Comparison of ENCODE assay signal across 10 cellular contexts in genomic region chr5:40480392-40480791, GRCh38.
DNase-seq lines count a peak whose midpoint lies in the region; ATAC-seq lines count a peak whose summit lies in the region.
"Had no signal": no experiment of that assay in that cellular context is flagged by ENCODE, and none has a peak within 500 bp of the region (broad histone marks: within the 10 kb centered on the region; RNA-seq: fewer than 3 reads in every experiment).

No MANE protein-coding gene starts in this region.

- peak; percentile 28 to 42 for DNase-seq in activated CD4-positive, alpha-beta T cell treated with anti-CD3 and anti-CD28 coated beads for 4 hours
- DNase-seq in activated CD4-positive, alpha-beta T cell treated with anti-CD3 and anti-CD28 coated beads, Interleukin-2, amount 50 U/mL, for 1 hour: no peak
- DNase-seq in T-helper 2 cell treated with Interferon-gamma antibody and Interleukin-4, amounts not matched to agents 5 μg/mL and 100 μg/mL, for 36 hours (ENCODE audit: low spot score): peak; percentile 76
- DNase-seq in amniotic epithelial cell (ENCODE audit: low read depth): peak; percentile 27
- no peak for DNase-seq in ecto neural progenitor cell (ENCODE audit: low spot score)
- DNase-seq: NCI-H2029 had no signal

- peaks cover 54% of the 10 kb centered on the region for H3K4me1 Mint-ChIP-seq in T-helper 2 cell treated with Interferon-gamma antibody and Interleukin-4, amounts not matched to agents 5 μg/mL and 100 μg/mL, for 36 hours (ENCODE audit: low read depth)
- H3K4me1 Mint-ChIP-seq in stimulated activated memory B cell treated with anti-CD40 and anti-IgM and Interleukin-4, amounts not matched to agents 10 μg/mL and 1 μg/mL and 100 μg/mL, for 72 hours: peaks cover 21% of the 10 kb centered on the region

- H3K27ac Mint-ChIP-seq in T-helper 2 cell treated with Interferon-gamma antibody and Interleukin-4, amounts not matched to agents 5 μg/mL and 100 μg/mL, for 36 hours: peak overlapping the region; percentile 38
- no peak overlapping the region for H3K27ac Mint-ChIP-seq in stimulated activated memory B cell treated with anti-CD40 and anti-IgM and Interleukin-4, amounts not matched to agents 10 μg/mL and 1 μg/mL and 100 μg/mL, for 72 hours

- peaks cover 4% of the 10 kb centered on the region for H3K9me3 Mint-ChIP-seq in T-helper 2 cell treated with Interferon-gamma antibody and Interleukin-4, amounts not matched to agents 5 μg/mL and 100 μg/mL, for 36 hours
- no peaks in the 10 kb centered on the region for H3K9me3 Mint-ChIP-seq in stimulated activated memory B cell treated with anti-CD40 and anti-IgM and Interleukin-4, amounts not matched to agents 10 μg/mL and 1 μg/mL and 100 μg/mL, for 72 hours

- H3K36me3 Mint-ChIP-seq in T-helper 2 cell treated with Interferon-gamma antibody and Interleukin-4, amounts not matched to agents 5 μg/mL and 100 μg/mL, for 36 hours (ENCODE audit: low read depth): peaks cover 6% of the 10 kb centered on the region
- H3K36me3 Mint-ChIP-seq in stimulated activated memory B cell treated with anti-CD40 and anti-IgM and Interleukin-4, amounts not matched to agents 10 μg/mL and 1 μg/mL and 100 μg/mL, for 72 hours: no peaks in the 10 kb centered on the region

- ATAC-seq in stimulated activated memory B cell treated with anti-CD40 and anti-IgM and Interleukin-4, amounts not matched to agents 10 μg/mL and 1 μg/mL and 100 μg/mL, for 72 hours: peak; percentile 72
- ATAC-seq in GM21619 (IDR thresholded peaks at IDR 0.05; ENCODE audit: unreplicated experiment) (no peak), GM18502 (IDR thresholded peaks at IDR 0.05; ENCODE audit: poor library complexity, unreplicated experiment) (no peak)
- ATAC-seq: A549 had no signal

- H3K27me3 Mint-ChIP-seq in T-helper 2 cell treated with Interferon-gamma antibody and Interleukin-4, amounts not matched to agents 5 μg/mL and 100 μg/mL, for 36 hours (ENCODE audit: low read depth): no peaks in the 10 kb centered on the region
- no peaks in the 10 kb centered on the region for H3K27me3 Mint-ChIP-seq in stimulated activated memory B cell treated with anti-CD40 and anti-IgM and Interleukin-4, amounts not matched to agents 10 μg/mL and 1 μg/mL and 100 μg/mL, for 72 hours

- peak overlapping the region; percentile 12 for H3K4me3 Mint-ChIP-seq in T-helper 2 cell treated with Interferon-gamma antibody and Interleukin-4, amounts not matched to agents 5 μg/mL and 100 μg/mL, for 36 hours
- no peak overlapping the region for H3K4me3 Mint-ChIP-seq in stimulated activated memory B cell treated with anti-CD40 and anti-IgM and Interleukin-4, amounts not matched to agents 10 μg/mL and 1 μg/mL and 100 μg/mL, for 72 hours

Comparison
In these comparisons a context has a peak if more than half of its experiments do, and no peak if none do; other contexts are left out.
1. DNase-seq: peak in activated CD4-positive, alpha-beta T cell treated with anti-CD3 and anti-CD28 coated beads for 4 hours (2 of 2), T-helper 2 cell treated with Interferon-gamma antibody and Interleukin-4, amounts not matched to agents 5 μg/mL and 100 μg/mL, for 36 hours (single experiment) and amniotic epithelial cell (single experiment); none in activated CD4-positive, alpha-beta T cell treated with anti-CD3 and anti-CD28 coated beads, Interleukin-2, amount 50 U/mL, for 1 hour (single experiment) and ecto neural progenitor cell (single experiment).